ENCODE assay signal across 1 cellular context in the genomic region with DNA sequence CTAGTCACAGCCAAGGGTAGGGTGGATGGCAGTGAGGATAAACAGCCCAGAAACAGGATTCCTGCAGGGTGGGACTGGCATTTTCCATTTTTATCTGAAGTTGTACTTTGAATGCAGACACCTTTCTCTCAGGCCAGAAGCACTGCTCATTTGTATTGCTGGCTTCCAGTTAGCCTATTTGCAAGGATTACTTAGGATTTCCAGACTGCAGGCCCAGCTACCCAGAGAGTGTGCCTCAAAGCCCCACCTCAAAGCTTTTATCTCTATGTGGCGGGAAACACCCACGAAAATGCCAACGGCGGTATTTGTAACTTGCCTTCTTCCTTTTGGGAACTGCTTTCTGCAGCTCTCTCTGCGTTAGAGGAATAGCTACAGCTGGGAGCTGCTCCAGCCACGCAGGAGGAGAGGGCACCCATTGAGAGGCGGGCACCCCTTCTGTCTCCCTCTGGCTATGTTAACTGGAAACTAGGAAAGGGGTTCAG.
TF ChIP-seq lines count a peak whose summit lies in the region.

No MANE protein-coding gene starts in this region.

TF ChIP-seq in WTC11, 78 proteins besides CTCF, POLR2A, EP300 and RAD21 (continued from another document):
- TF ChIP-seq, protein P1, sequence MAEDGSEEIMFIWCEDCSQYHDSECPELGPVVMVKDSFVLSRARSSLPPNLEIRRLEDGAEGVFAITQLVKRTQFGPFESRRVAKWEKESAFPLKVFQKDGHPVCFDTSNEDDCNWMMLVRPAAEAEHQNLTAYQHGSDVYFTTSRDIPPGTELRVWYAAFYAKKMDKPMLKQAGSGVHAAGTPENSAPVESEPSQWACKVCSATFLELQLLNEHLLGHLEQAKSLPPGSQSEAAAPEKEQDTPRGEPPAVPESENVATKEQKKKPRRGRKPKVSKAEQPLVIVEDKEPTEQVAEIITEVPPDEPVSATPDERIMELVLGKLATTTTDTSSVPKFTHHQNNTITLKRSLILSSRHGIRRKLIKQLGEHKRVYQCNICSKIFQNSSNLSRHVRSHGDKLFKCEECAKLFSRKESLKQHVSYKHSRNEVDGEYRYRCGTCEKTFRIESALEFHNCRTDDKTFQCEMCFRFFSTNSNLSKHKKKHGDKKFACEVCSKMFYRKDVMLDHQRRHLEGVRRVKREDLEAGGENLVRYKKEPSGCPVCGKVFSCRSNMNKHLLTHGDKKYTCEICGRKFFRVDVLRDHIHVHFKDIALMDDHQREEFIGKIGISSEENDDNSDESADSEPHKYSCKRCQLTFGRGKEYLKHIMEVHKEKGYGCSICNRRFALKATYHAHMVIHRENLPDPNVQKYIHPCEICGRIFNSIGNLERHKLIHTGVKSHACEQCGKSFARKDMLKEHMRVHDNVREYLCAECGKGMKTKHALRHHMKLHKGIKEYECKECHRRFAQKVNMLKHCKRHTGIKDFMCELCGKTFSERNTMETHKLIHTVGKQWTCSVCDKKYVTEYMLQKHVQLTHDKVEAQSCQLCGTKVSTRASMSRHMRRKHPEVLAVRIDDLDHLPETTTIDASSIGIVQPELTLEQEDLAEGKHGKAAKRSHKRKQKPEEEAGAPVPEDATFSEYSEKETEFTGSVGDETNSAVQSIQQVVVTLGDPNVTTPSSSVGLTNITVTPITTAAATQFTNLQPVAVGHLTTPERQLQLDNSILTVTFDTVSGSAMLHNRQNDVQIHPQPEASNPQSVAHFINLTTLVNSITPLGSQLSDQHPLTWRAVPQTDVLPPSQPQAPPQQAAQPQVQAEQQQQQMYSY (CRISPR knock-in tag; IDR thresholded peaks at IDR 0.05), result no peak
- TF ChIP-seq, protein P2, sequence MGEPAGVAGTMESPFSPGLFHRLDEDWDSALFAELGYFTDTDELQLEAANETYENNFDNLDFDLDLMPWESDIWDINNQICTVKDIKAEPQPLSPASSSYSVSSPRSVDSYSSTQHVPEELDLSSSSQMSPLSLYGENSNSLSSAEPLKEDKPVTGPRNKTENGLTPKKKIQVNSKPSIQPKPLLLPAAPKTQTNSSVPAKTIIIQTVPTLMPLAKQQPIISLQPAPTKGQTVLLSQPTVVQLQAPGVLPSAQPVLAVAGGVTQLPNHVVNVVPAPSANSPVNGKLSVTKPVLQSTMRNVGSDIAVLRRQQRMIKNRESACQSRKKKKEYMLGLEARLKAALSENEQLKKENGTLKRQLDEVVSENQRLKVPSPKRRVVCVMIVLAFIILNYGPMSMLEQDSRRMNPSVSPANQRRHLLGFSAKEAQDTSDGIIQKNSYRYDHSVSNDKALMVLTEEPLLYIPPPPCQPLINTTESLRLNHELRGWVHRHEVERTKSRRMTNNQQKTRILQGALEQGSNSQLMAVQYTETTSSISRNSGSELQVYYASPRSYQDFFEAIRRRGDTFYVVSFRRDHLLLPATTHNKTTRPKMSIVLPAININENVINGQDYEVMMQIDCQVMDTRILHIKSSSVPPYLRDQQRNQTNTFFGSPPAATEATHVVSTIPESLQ (CRISPR knock-in tag; IDR thresholded peaks at IDR 0.05), result no peak
- TF ChIP-seq IRF2 (CRISPR knock-in tag; IDR thresholded peaks at IDR 0.05; ENCODE audit: borderline replicate concordance, low read depth) (no peak), ESRRA (CRISPR knock-in tag; IDR thresholded peaks at IDR 0.05; ENCODE audit: borderline replicate concordance) (no peak), ZNF671 (CRISPR knock-in tag; IDR thresholded peaks at IDR 0.05) (no peak), SOX15 (CRISPR knock-in tag; IDR thresholded peaks at IDR 0.05) (no peak), NR3C1 (CRISPR knock-in tag; conservative IDR thresholded peaks at IDR 0.05; ENCODE audit: low read depth) (no peak)
- TF ChIP-seq, protein P3, sequence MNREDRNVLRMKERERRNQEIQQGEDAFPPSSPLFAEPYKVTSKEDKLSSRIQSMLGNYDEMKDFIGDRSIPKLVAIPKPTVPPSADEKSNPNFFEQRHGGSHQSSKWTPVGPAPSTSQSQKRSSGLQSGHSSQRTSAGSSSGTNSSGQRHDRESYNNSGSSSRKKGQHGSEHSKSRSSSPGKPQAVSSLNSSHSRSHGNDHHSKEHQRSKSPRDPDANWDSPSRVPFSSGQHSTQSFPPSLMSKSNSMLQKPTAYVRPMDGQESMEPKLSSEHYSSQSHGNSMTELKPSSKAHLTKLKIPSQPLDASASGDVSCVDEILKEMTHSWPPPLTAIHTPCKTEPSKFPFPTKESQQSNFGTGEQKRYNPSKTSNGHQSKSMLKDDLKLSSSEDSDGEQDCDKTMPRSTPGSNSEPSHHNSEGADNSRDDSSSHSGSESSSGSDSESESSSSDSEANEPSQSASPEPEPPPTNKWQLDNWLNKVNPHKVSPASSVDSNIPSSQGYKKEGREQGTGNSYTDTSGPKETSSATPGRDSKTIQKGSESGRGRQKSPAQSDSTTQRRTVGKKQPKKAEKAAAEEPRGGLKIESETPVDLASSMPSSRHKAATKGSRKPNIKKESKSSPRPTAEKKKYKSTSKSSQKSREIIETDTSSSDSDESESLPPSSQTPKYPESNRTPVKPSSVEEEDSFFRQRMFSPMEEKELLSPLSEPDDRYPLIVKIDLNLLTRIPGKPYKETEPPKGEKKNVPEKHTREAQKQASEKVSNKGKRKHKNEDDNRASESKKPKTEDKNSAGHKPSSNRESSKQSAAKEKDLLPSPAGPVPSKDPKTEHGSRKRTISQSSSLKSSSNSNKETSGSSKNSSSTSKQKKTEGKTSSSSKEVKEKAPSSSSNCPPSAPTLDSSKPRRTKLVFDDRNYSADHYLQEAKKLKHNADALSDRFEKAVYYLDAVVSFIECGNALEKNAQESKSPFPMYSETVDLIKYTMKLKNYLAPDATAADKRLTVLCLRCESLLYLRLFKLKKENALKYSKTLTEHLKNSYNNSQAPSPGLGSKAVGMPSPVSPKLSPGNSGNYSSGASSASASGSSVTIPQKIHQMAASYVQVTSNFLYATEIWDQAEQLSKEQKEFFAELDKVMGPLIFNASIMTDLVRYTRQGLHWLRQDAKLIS (CRISPR knock-in tag; IDR thresholded peaks at IDR 0.05; ENCODE audit: borderline replicate concordance), result no peak
- TF ChIP-seq, protein P4, sequence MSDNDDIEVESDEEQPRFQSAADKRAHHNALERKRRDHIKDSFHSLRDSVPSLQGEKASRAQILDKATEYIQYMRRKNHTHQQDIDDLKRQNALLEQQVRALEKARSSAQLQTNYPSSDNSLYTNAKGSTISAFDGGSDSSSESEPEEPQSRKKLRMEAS (CRISPR knock-in tag; IDR thresholded peaks at IDR 0.05), result no peak
- TF ChIP-seq, protein P5, sequence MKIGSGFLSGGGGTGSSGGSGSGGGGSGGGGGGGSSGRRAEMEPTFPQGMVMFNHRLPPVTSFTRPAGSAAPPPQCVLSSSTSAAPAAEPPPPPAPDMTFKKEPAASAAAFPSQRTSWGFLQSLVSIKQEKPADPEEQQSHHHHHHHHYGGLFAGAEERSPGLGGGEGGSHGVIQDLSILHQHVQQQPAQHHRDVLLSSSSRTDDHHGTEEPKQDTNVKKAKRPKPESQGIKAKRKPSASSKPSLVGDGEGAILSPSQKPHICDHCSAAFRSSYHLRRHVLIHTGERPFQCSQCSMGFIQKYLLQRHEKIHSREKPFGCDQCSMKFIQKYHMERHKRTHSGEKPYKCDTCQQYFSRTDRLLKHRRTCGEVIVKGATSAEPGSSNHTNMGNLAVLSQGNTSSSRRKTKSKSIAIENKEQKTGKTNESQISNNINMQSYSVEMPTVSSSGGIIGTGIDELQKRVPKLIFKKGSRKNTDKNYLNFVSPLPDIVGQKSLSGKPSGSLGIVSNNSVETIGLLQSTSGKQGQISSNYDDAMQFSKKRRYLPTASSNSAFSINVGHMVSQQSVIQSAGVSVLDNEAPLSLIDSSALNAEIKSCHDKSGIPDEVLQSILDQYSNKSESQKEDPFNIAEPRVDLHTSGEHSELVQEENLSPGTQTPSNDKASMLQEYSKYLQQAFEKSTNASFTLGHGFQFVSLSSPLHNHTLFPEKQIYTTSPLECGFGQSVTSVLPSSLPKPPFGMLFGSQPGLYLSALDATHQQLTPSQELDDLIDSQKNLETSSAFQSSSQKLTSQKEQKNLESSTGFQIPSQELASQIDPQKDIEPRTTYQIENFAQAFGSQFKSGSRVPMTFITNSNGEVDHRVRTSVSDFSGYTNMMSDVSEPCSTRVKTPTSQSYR (CRISPR knock-in tag; IDR thresholded peaks at IDR 0.05), result no peak
- TF ChIP-seq, protein P6, sequence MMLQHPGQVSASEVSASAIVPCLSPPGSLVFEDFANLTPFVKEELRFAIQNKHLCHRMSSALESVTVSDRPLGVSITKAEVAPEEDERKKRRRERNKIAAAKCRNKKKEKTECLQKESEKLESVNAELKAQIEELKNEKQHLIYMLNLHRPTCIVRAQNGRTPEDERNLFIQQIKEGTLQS (CRISPR knock-in tag; conservative IDR thresholded peaks at IDR 0.05), result no peak
TF ChIP-seq in WTC11: peak in this region for 0.
